In the genomic region with DNA sequence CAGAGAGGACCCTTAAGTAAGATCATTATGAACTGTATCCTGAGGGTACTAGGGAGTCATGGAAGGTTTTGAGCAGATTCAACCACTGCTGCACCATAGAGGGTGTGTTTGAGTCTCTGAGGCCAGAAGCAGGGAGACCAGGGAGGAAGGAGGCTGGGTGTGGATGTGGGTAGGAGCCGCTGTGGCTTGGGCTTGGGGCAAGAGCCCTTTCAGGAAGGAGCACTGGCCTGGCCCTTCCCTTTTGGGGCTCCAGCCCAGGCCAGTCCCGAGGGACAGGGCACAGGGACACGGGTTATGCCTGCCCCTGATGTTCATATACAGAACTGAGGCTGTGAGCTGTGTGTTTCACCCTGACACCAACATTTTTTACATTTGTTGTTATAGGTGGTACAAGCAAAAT, we compare ENCODE assay signal across 2 cellular contexts.
TF ChIP-seq lines count a peak whose summit lies in the region.

No MANE protein-coding gene starts in this region.

TF ChIP-seq in GM12878, 131 proteins besides CTCF, POLR2A, EP300 and RAD21:
- TF ChIP-seq SREBF1 (IDR thresholded peaks at IDR 0.05; ENCODE audit: low read length): no peak
- TF ChIP-seq ELK1 (IDR thresholded peaks at IDR 0.05; ENCODE audit: low read depth, low read length): no peak
- TF ChIP-seq WRNIP1 (IDR thresholded peaks at IDR 0.05; ENCODE audit: borderline replicate concordance, low read depth, low read length): no peak
- TF ChIP-seq BMI1 (IDR thresholded peaks at IDR 0.05; ENCODE audit: borderline replicate concordance): no peak
- TF ChIP-seq CHD4 (IDR thresholded peaks at IDR 0.05): no peak
- TF ChIP-seq CREM (IDR thresholded peaks at IDR 0.05; ENCODE audit: low read depth): no peak

TF ChIP-seq in neural cell, 6 proteins besides CTCF, POLR2A, EP300 and RAD21:
- TF ChIP-seq EZH2 (IDR thresholded peaks at IDR 0.05; ENCODE audit: borderline replicate concordance, insufficient read depth, low read length, poor library complexity, severe bottlenecking): no peak
- TF ChIP-seq POLR2AphosphoS5 (IDR thresholded peaks at IDR 0.05): no peak
- no peak for TF ChIP-seq SMC3 (conservative IDR thresholded peaks at IDR 0.05; ENCODE audit: poor library complexity)
- TF ChIP-seq, protein P1, sequence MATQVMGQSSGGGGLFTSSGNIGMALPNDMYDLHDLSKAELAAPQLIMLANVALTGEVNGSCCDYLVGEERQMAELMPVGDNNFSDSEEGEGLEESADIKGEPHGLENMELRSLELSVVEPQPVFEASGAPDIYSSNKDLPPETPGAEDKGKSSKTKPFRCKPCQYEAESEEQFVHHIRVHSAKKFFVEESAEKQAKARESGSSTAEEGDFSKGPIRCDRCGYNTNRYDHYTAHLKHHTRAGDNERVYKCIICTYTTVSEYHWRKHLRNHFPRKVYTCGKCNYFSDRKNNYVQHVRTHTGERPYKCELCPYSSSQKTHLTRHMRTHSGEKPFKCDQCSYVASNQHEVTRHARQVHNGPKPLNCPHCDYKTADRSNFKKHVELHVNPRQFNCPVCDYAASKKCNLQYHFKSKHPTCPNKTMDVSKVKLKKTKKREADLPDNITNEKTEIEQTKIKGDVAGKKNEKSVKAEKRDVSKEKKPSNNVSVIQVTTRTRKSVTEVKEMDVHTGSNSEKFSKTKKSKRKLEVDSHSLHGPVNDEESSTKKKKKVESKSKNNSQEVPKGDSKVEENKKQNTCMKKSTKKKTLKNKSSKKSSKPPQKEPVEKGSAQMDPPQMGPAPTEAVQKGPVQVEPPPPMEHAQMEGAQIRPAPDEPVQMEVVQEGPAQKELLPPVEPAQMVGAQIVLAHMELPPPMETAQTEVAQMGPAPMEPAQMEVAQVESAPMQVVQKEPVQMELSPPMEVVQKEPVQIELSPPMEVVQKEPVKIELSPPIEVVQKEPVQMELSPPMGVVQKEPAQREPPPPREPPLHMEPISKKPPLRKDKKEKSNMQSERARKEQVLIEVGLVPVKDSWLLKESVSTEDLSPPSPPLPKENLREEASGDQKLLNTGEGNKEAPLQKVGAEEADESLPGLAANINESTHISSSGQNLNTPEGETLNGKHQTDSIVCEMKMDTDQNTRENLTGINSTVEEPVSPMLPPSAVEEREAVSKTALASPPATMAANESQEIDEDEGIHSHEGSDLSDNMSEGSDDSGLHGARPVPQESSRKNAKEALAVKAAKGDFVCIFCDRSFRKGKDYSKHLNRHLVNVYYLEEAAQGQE (IDR thresholded peaks at IDR 0.05; ENCODE audit: borderline replicate concordance): no peak
- TF ChIP-seq MXI1 (conservative IDR thresholded peaks at IDR 0.05; ENCODE audit: poor library complexity, severe bottlenecking): no peak
- no peak for TF ChIP-seq TAF1 (IDR thresholded peaks at IDR 0.05; ENCODE audit: low read depth)
